ENCODE assay signal across 1 cellular context in the genomic region with DNA sequence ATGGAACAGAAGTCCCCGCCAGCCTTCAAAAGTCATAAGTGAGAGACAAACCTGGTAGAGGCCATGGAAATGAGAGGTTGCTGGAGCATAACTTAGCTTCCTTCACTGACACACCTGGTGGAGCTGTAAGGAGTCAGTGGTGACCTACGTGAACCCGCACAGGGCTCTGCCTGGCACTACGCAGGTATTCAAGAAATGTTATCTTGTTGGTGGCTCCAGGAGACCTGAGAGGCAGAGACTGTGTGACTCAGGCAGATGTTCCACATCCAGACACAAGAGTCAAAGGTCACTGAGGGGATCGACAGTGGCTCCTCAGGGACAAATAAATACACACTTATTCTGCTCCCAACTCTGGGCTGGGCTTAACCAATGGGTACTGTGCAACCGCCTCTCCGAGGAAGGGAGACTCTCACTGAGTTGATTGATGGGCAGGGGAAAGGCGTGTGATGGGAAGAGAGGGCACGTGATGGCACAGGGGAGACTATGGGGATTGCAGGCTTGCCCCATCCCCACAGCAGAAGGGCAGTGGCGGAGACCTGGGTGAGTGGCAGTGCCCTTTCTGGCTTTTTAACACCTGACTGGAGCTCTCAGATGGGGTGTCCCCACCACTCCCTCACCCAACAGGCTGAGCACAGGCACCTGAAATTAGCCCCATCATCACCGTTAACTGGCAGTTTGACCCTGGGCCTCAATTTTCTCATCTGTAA.
TF ChIP-seq lines count a peak whose summit lies in the region.

No MANE protein-coding gene starts in this region.

TF ChIP-seq in H1, 55 proteins besides CTCF, POLR2A, EP300 and RAD21:
- TF ChIP-seq CTBP2 (IDR thresholded peaks at IDR 0.05; ENCODE audit: borderline replicate concordance, insufficient read depth, insufficient read length, low read length): no peak
- TF ChIP-seq BRCA1 (IDR thresholded peaks at IDR 0.05; ENCODE audit: low read depth, low read length): no peak
- no peak for TF ChIP-seq SAP30 (IDR thresholded peaks at IDR 0.05; ENCODE audit: insufficient read depth, insufficient replicate concordance, low read length)
- TF ChIP-seq GABPA (IDR thresholded peaks at IDR 0.05; ENCODE audit: borderline replicate concordance, insufficient read depth, low read length): no peak
- TF ChIP-seq CHD1 (IDR thresholded peaks at IDR 0.05; ENCODE audit: low read depth, low read length): no peak
- no peak for TF ChIP-seq SIRT6 (IDR thresholded peaks at IDR 0.05; ENCODE audit: low read length)
- no peak for TF ChIP-seq HDAC2 (IDR thresholded peaks at IDR 0.05; ENCODE audit: borderline replicate concordance in 1 of 2, low read depth in 2 of 2, low read length in 2 of 2)
- TF ChIP-seq CEBPB (IDR thresholded peaks at IDR 0.05; ENCODE audit: low read depth, low read length): no peak
- TF ChIP-seq CBX8 (IDR thresholded peaks at IDR 0.05; ENCODE audit: borderline replicate concordance, low read depth, low read length): no peak
- no peak for TF ChIP-seq RBBP5 (IDR thresholded peaks at IDR 0.05; ENCODE audit: borderline replicate concordance, low read depth, low read length)
- TF ChIP-seq SP1 (IDR thresholded peaks at IDR 0.05; ENCODE audit: low read depth, low read length): no peak
- no peak for TF ChIP-seq ASH2L (IDR thresholded peaks at IDR 0.05; ENCODE audit: low read length)
- TF ChIP-seq RNF2 (IDR thresholded peaks at IDR 0.05; ENCODE audit: borderline replicate concordance, low read depth, low read length, missing control alignments, poor library complexity, severe bottlenecking): no peak
- TF ChIP-seq POLR2AphosphoS5 (IDR thresholded peaks at IDR 0.05; ENCODE audit: low read depth, low read length): no peak
- no peak for TF ChIP-seq KDM1A (IDR thresholded peaks at IDR 0.05; ENCODE audit: borderline replicate concordance, low read length)
- TF ChIP-seq GTF2F1 (IDR thresholded peaks at IDR 0.05; ENCODE audit: borderline replicate concordance, low read depth, low read length): no peak
- no peak for TF ChIP-seq ZNF274 (IDR thresholded peaks at IDR 0.05; ENCODE audit: borderline replicate concordance, extremely low read depth, low read length)
- no peak for TF ChIP-seq TAF7 (optimal IDR thresholded peaks at IDR 0.05; ENCODE audit: borderline replicate concordance, low read depth, low read length)
- no peak for TF ChIP-seq NANOG (IDR thresholded peaks at IDR 0.05; ENCODE audit: insufficient read depth, low read depth, low read length, poor library complexity, severe bottlenecking)
